13 cellular contexts compared by ENCODE assay signal in the genomic region with DNA sequence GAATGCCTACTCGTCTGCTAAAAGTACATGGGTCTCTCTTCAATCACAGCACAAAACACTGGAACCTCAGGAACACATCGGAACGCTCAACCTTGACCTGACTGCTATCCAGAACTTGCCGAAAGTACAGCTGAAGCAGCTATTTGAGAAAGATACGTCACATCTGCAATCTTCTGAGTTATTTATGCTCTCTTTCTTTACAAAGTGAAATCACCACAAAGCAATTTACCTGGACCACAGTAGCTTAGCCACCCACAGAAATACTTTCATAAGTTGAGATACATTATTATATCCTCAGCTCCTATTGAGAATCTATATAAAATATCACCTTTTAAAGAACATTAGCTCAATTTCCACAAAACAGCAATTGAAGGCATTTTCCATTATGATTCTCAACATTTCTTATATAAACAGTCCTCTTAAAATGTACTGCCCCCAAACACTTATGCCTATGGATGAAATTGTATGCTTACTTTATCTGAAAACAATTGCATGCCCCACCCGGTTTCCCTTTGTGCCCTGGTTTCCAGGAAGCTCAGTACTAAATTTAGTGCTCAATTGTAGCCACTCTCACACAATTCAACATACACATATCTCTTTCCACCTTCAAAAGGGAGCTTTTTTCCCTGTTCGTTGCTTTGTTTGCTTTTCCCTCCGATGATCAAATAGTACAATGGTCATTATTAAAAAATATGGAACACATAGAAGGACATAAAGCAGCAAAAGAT. TPM values are rescaled to one million over a fixed set of nuclear protein-coding genes. Genes with fewer than 3 reads are reported as not detected.
DNase-seq lines count a peak whose midpoint lies in the region; ATAC-seq and TF ChIP-seq lines count a peak whose summit lies in the region.
"Had no signal": no experiment of that assay in that cellular context is flagged by ENCODE, and none has a peak within 500 bp of the region (broad histone marks: within the 10 kb centered on the region; RNA-seq: fewer than 3 reads in every experiment).

No MANE protein-coding gene starts in this region.

- H3K4me2 ChIP-seq in KMS-11 (peak overlapping the region; percentile 22), parathyroid adenoma (ENCODE audit: low read length) (no peak overlapping the region)
- H3K4me2 ChIP-seq: A549 had no signal

- H3K4me1 ChIP-seq in KMS-11 (ENCODE audit: low read depth, poor library complexity, severe bottlenecking), result peaks cover 43% of the 10 kb centered on the region
- H3K4me1 ChIP-seq in left ventricle myocardium inferior, result peaks cover 89% of the 10 kb centered on the region
- H3K4me1 ChIP-seq in parathyroid adenoma, result peaks cover 9% of the 10 kb centered on the region
- H3K4me1 ChIP-seq: A549 had no signal

- no peaks in the 10 kb centered on the region for H4K20me1 ChIP-seq in KMS-11 (ENCODE audit: insufficient read depth)

- H3K9me3 ChIP-seq in left ventricle myocardium inferior (replicated peaks) (no peaks in the 10 kb centered on the region), parathyroid adenoma (ENCODE audit: control insufficient read depth, low read length) (no peaks in the 10 kb centered on the region)
- H3K9me3 ChIP-seq: A549 had no signal

- H2AFZ ChIP-seq in KMS-11 (ENCODE audit: low read depth) (no peak overlapping the region), parathyroid adenoma (no peak overlapping the region)

- H3K36me3 ChIP-seq in KMS-11 (ENCODE audit: insufficient read depth) (no peaks in the 10 kb centered on the region), left ventricle myocardium inferior (peaks cover 63% of the 10 kb centered on the region), parathyroid adenoma (ENCODE audit: control insufficient read depth, insufficient read depth, low read length) (no peaks in the 10 kb centered on the region)

- intact Hi-C loops in left ventricle myocardium inferior (cut with micrococcal nuclease), result no loop called here

- H3K27ac ChIP-seq in KMS-11 (no peak overlapping the region), left ventricle myocardium inferior (replicated peaks) (peak overlapping the region; percentile 89), parathyroid adenoma (peak overlapping the region; percentile 6)
- H3K27ac ChIP-seq: A549 had no signal

- peaks cover 69% of the 10 kb centered on the region for H3K4me1 Mint-ChIP-seq in T-helper 1 cell treated with Interleukin-12 subunit alpha and Interleukin-12 subunit beta and Interleukin-4 antibody, amounts not matched to agents 30 μg/mL and 1 μg/mL, for 36 hours (ENCODE audit: low read depth)

- H3K27ac Mint-ChIP-seq in T-helper 1 cell treated with Interleukin-12 subunit alpha and Interleukin-12 subunit beta and Interleukin-4 antibody, amounts not matched to agents 30 μg/mL and 1 μg/mL, for 36 hours, result no peak overlapping the region

- no peaks in the 10 kb centered on the region for H3K27me3 Mint-ChIP-seq in T-helper 1 cell treated with Interleukin-12 subunit alpha and Interleukin-12 subunit beta and Interleukin-4 antibody, amounts not matched to agents 30 μg/mL and 1 μg/mL, for 36 hours (ENCODE audit: low read depth)

- no peaks in the 10 kb centered on the region for H3K9me3 Mint-ChIP-seq in T-helper 1 cell treated with Interleukin-12 subunit alpha and Interleukin-12 subunit beta and Interleukin-4 antibody, amounts not matched to agents 30 μg/mL and 1 μg/mL, for 36 hours

- ATAC-seq in HG02884 (IDR thresholded peaks at IDR 0.05; ENCODE audit: unreplicated experiment) (no peak), HG02588 (IDR thresholded peaks at IDR 0.05; ENCODE audit: unreplicated experiment) (no peak), GM19023 (IDR thresholded peaks at IDR 0.05; ENCODE audit: unreplicated experiment) (no peak)
- ATAC-seq: A549 had no signal

- peak overlapping the region; percentile 42 for H3K4me3 Mint-ChIP-seq in T-helper 1 cell treated with Interleukin-12 subunit alpha and Interleukin-12 subunit beta and Interleukin-4 antibody, amounts not matched to agents 30 μg/mL and 1 μg/mL, for 36 hours

- H3K4me3 ChIP-seq in KMS-11 (IDR thresholded peaks at IDR 0.05; ENCODE audit: insufficient read depth, low read depth, low read length), result no peak overlapping the region
- H3K4me3 ChIP-seq in left ventricle myocardium inferior, result peak overlapping the region; percentile 38
- H3K4me3 ChIP-seq in parathyroid adenoma (ENCODE audit: low read depth, low read length), result no peak overlapping the region
- H3K4me3 ChIP-seq: A549 had no signal

- DNase-seq in T-helper 1 cell (no peak), left ventricle myocardium inferior (no peak)
- DNase-seq: activated naive CD4-positive, alpha-beta T cell treated with Interleukin-2 at 50 U/mL for 16 hours; foreskin fibroblast; posterior cingulate gyrus; SIG-M5 had no signal

- H3K27me3 ChIP-seq in KMS-11 (ENCODE audit: insufficient read depth, low read depth) (no peaks in the 10 kb centered on the region), left ventricle myocardium inferior (ENCODE audit: low read depth) (no peaks in the 10 kb centered on the region), parathyroid adenoma (ENCODE audit: control insufficient read depth, insufficient read depth, low read length) (no peaks in the 10 kb centered on the region)

- H3K79me2 ChIP-seq in KMS-11 (ENCODE audit: insufficient read depth, low read depth) (no peaks in the 10 kb centered on the region), parathyroid adenoma (no peaks in the 10 kb centered on the region)

- H3K9ac ChIP-seq in KMS-11 (no peak overlapping the region), parathyroid adenoma (no peak overlapping the region)

- peaks cover 74% of the 10 kb centered on the region for H3K36me3 Mint-ChIP-seq in T-helper 1 cell treated with Interleukin-12 subunit alpha and Interleukin-12 subunit beta and Interleukin-4 antibody, amounts not matched to agents 30 μg/mL and 1 μg/mL, for 36 hours (ENCODE audit: low read depth)

- no peak for TF ChIP-seq CTCF in KMS-11 (conservative IDR thresholded peaks at IDR 0.05; ENCODE audit: low read depth, low read length)
- no peak for TF ChIP-seq CTCF in left ventricle myocardium inferior (IDR thresholded peaks at IDR 0.05; ENCODE audit: borderline replicate concordance)
- TF ChIP-seq CTCF in parathyroid adenoma (IDR thresholded peaks at IDR 0.05), result no peak

RNA-seq across cellular contexts. Expression of gene HEG1, which starts 31.8 kb away (rescaled TPM):
- total RNA-seq in left ventricle myocardium inferior, result 105 TPM
